ENCODE assay signal across 12 cellular contexts in genomic region chr9:116337015-116337414, GRCh38.
A peak's percentile ranks its signal among the peaks of the same experiment; 100 is the strongest.
DNase-seq lines count a peak whose midpoint lies in the region; ATAC-seq and TF ChIP-seq lines count a peak whose summit lies in the region.
"Had no signal": no experiment of that assay in that cellular context is flagged by ENCODE, and none has a peak within 500 bp of the region (broad histone marks: within the 10 kb centered on the region; RNA-seq: fewer than 3 reads in every experiment).

No MANE protein-coding gene starts in this region.

- H3K27me3 ChIP-seq in BJ (ENCODE audit: control insufficient read depth, insufficient read depth, low read length), result no peaks in the 10 kb centered on the region

- DNase-seq in BJ (ENCODE audit: low read depth), result peak; percentile 29
- DNase-seq in HS-5 (ENCODE audit: low read depth), result peak; percentile 31
- peak; percentile 51 for DNase-seq in brain pericyte (ENCODE audit: low read depth, low spot score)
- DNase-seq in kidney glomerular epithelial cell (lab: John Stamatoyannopoulos, UW), result peak; percentile 89
- DNase-seq in RWPE1 (ENCODE audit: low spot score), result no peak
- DNase-seq in putamen (ENCODE audit: low spot score), result no peak
- DNase-seq in stimulated activated CD4-positive, alpha-beta T cell treated with anti-CD3 and anti-CD28 coated beads, Interleukin-2, amount 100 ng/mL, for 24 hours, result no peak
- DNase-seq: activated naive CD4-positive, alpha-beta T cell; CD8-positive, alpha-beta memory T cell; NCI-H2081 treated with DMSO at 0.1 percent for 48 hours; Right ventricle myocardium superior had no signal

- no peak overlapping the region for H3K4me3 ChIP-seq in BJ (ENCODE audit: low read depth, low read length)

- no peak for ATAC-seq in HG02588 (IDR thresholded peaks at IDR 0.05; ENCODE audit: unreplicated experiment)

- TF ChIP-seq CTCF in BJ (IDR thresholded peaks at IDR 0.05; ENCODE audit: insufficient read depth, low read depth, low read length) (no peak), RWPE1 (conservative IDR thresholded peaks at IDR 0.05; ENCODE audit: low read depth) (no peak)

- peaks cover 26% of the 10 kb centered on the region for H3K36me3 ChIP-seq in BJ (ENCODE audit: control insufficient read depth, insufficient read depth, low read length)

- H3K27ac ChIP-seq in RWPE1, result no peak overlapping the region

- POLR2A ChIA-PET in BJ (lab: Charles Lee), result interaction anchor here (0.6 kb wide), 2 partner anchors 58 to 1091 kb away, joined by 4 read pairs; no protein-coding TSS in a partner anchor
- POLR2A ChIA-PET in RWPE1 (lab: Yijun Ruan, JAX; ENCODE audit: low non-redundant PET), result no interaction called here

- CTCF ChIA-PET in BJ (lab: Yijun Ruan, JAX), result interaction anchor here (0.6 to 1.4 kb wide), 2 partner anchors 48 to 235 kb away, joined by 3 to 4 read pairs; no protein-coding TSS in a partner anchor
- CTCF ChIA-PET in RWPE1 (lab: Yijun Ruan, JAX), result interaction anchor here (0.6 kb wide), 1 partner anchor 49 kb away, joined by 3 read pairs; no protein-coding TSS in a partner anchor

Comparison
In these comparisons a context has a peak if more than half of its experiments do, and no peak if none do; other contexts are left out.
1. DNase-seq: peak in BJ (single experiment), HS-5 (single experiment), brain pericyte (single experiment) and kidney glomerular epithelial cell (single experiment); none in RWPE1 (single experiment), putamen (single experiment) and stimulated activated CD4-positive, alpha-beta T cell treated with anti-CD3 and anti-CD28 coated beads, Interleukin-2, amount 100 ng/mL, for 24 hours (0 of 2).